1 cellular context compared by ENCODE assay signal in genomic region chr9:133892193-133892920, GRCh38.
TF ChIP-seq lines count a peak whose summit lies in the region.

No MANE protein-coding gene starts in this region.

TF ChIP-seq in HepG2, 621 proteins besides CTCF, POLR2A, EP300 and RAD21 (continued from another document and continues in another):
- TF ChIP-seq ZNF687 (CRISPR knock-in tag; IDR thresholded peaks at IDR 0.05): peak; percentile 99
- TF ChIP-seq SOX6 (IDR thresholded peaks at IDR 0.05): no peak
- peak; percentile 98 for TF ChIP-seq SOX6 (CRISPR knock-in tag; IDR thresholded peaks at IDR 0.05)
- no peak for TF ChIP-seq SUZ12 (IDR thresholded peaks at IDR 0.05; ENCODE audit: low read depth, low read length)
- TF ChIP-seq ELK4 (CRISPR knock-in tag; IDR thresholded peaks at IDR 0.05; ENCODE audit: borderline replicate concordance): no peak
- TF ChIP-seq ZSCAN30 (CRISPR knock-in tag; IDR thresholded peaks at IDR 0.05): 0 out of 2 replicates have a peak, but pooled peaks have one; percentile 61
- no peak for TF ChIP-seq ZNF773 (CRISPR knock-in tag; IDR thresholded peaks at IDR 0.05; ENCODE audit: borderline replicate concordance)
- no peak; the same call in 1 of the 2 replicates for TF ChIP-seq ZSCAN20 (CRISPR knock-in tag; IDR thresholded peaks at IDR 0.05; ENCODE audit: borderline replicate concordance)
- TF ChIP-seq E2F1 (CRISPR knock-in tag; IDR thresholded peaks at IDR 0.05): peak; percentile 54; the same call in 1 of the 2 replicates
- TF ChIP-seq EEA1 (CRISPR knock-in tag; IDR thresholded peaks at IDR 0.05; ENCODE audit: borderline replicate concordance): no peak
- peak; percentile 94; the same call in 1 of the 2 replicates for TF ChIP-seq PCBP1 (IDR thresholded peaks at IDR 0.05; ENCODE audit: borderline replicate concordance, low read depth, low read length)
- no peak for TF ChIP-seq ZNF367 (CRISPR knock-in tag; IDR thresholded peaks at IDR 0.05; ENCODE audit: borderline replicate concordance)
- no peak for TF ChIP-seq TCF7L2 (IDR thresholded peaks at IDR 0.05; ENCODE audit: low read depth, low read length)
- peak; percentile 100 for TF ChIP-seq TBX2 (CRISPR knock-in tag; IDR thresholded peaks at IDR 0.05; ENCODE audit: borderline replicate concordance)
- TF ChIP-seq ZHX2 (IDR thresholded peaks at IDR 0.05; ENCODE audit: low read depth): no peak; the same call in 1 of the 2 replicates
- no peak for TF ChIP-seq ZHX2 (CRISPR knock-in tag; IDR thresholded peaks at IDR 0.05; ENCODE audit: borderline replicate concordance)
- peak; percentile 39 for TF ChIP-seq SRSF1 (optimal IDR thresholded peaks at IDR 0.05; ENCODE audit: low read depth, low read length)
- no peak; the same call in 1 of the 2 replicates for TF ChIP-seq PRDM15 (CRISPR knock-in tag; IDR thresholded peaks at IDR 0.05)
- no peak for TF ChIP-seq KDM5A (IDR thresholded peaks at IDR 0.05; ENCODE audit: borderline replicate concordance, low read length)
- peak; percentile 74; the same call in 1 of the 2 replicates for TF ChIP-seq ZNF564 (CRISPR knock-in tag; IDR thresholded peaks at IDR 0.05)
- peak; percentile 89 for TF ChIP-seq MLX (CRISPR knock-in tag; IDR thresholded peaks at IDR 0.05)
- TF ChIP-seq SMAD9 (CRISPR knock-in tag; IDR thresholded peaks at IDR 0.05): no peak
- 0 out of 2 replicates have a peak, but pooled peaks have one; percentile 77 for TF ChIP-seq ZNF678 (CRISPR knock-in tag; IDR thresholded peaks at IDR 0.05)
- peak; percentile 95; the same call in 1 of the 2 replicates for TF ChIP-seq ZNF780A (CRISPR knock-in tag; IDR thresholded peaks at IDR 0.05)
- peak; percentile 79; the same call in 1 of the 2 replicates for TF ChIP-seq KLF9 (CRISPR knock-in tag; IDR thresholded peaks at IDR 0.05; ENCODE audit: low read depth)
- peak; percentile 66; the same call in 1 of the 2 replicates for TF ChIP-seq ZSCAN9 (CRISPR knock-in tag; IDR thresholded peaks at IDR 0.05; ENCODE audit: borderline replicate concordance)
- peak; percentile 41; the same call in 1 of the 2 replicates for TF ChIP-seq ZNF160 (CRISPR knock-in tag; IDR thresholded peaks at IDR 0.05)
- TF ChIP-seq ARNTL (CRISPR knock-in tag; IDR thresholded peaks at IDR 0.05): peak; percentile 97
- no peak for TF ChIP-seq PAX8 (CRISPR knock-in tag; IDR thresholded peaks at IDR 0.05; ENCODE audit: borderline replicate concordance)
- TF ChIP-seq FOXA1 (IDR thresholded peaks at IDR 0.05): peak; percentile 88
- peak; percentile 96 for TF ChIP-seq FOXA1 (CRISPR knock-in tag; IDR thresholded peaks at IDR 0.05)
- TF ChIP-seq ZNF235 (CRISPR knock-in tag; IDR thresholded peaks at IDR 0.05; ENCODE audit: borderline replicate concordance): 0 out of 2 replicates have a peak, but pooled peaks have one; percentile 34
- TF ChIP-seq JUND (CRISPR knock-in tag; IDR thresholded peaks at IDR 0.05): peak; percentile 73; the same call in 1 of the 2 replicates
- TF ChIP-seq KLF11 (CRISPR knock-in tag; IDR thresholded peaks at IDR 0.05): peak; percentile 70
- 0 out of 2 replicates have a peak, but pooled peaks have one; percentile 22 for TF ChIP-seq RBAK (CRISPR knock-in tag; IDR thresholded peaks at IDR 0.05)
- TF ChIP-seq ZNF296 (CRISPR knock-in tag; conservative IDR thresholded peaks at IDR 0.05): peak; percentile 98
- TF ChIP-seq ZGPAT (CRISPR knock-in tag; IDR thresholded peaks at IDR 0.05): peak; percentile 100
- peak; percentile 87; the same call in 1 of the 2 replicates for TF ChIP-seq ZNF704 (CRISPR knock-in tag; IDR thresholded peaks at IDR 0.05; ENCODE audit: borderline replicate concordance)
- TF ChIP-seq ZNF616 (CRISPR knock-in tag; IDR thresholded peaks at IDR 0.05; ENCODE audit: low read depth): peak; percentile 42; the same call in 1 of the 2 replicates
- TF ChIP-seq HIVEP1 (CRISPR knock-in tag; IDR thresholded peaks at IDR 0.05): peak; percentile 98
- peak; percentile 90 for TF ChIP-seq GZF1 (CRISPR knock-in tag; IDR thresholded peaks at IDR 0.05)
- TF ChIP-seq MZF1 (CRISPR knock-in tag; IDR thresholded peaks at IDR 0.05; ENCODE audit: borderline replicate concordance): no peak
- peak; percentile 89; the same call in 1 of the 2 replicates for TF ChIP-seq ZNF383 (CRISPR knock-in tag; IDR thresholded peaks at IDR 0.05; ENCODE audit: borderline replicate concordance)
- peak; percentile 84; the same call in 1 of the 2 replicates for TF ChIP-seq SPEN (CRISPR knock-in tag; IDR thresholded peaks at IDR 0.05; ENCODE audit: low read depth)
- TF ChIP-seq ZNF256 (CRISPR knock-in tag; conservative IDR thresholded peaks at IDR 0.05): no peak
